In the genomic region with DNA sequence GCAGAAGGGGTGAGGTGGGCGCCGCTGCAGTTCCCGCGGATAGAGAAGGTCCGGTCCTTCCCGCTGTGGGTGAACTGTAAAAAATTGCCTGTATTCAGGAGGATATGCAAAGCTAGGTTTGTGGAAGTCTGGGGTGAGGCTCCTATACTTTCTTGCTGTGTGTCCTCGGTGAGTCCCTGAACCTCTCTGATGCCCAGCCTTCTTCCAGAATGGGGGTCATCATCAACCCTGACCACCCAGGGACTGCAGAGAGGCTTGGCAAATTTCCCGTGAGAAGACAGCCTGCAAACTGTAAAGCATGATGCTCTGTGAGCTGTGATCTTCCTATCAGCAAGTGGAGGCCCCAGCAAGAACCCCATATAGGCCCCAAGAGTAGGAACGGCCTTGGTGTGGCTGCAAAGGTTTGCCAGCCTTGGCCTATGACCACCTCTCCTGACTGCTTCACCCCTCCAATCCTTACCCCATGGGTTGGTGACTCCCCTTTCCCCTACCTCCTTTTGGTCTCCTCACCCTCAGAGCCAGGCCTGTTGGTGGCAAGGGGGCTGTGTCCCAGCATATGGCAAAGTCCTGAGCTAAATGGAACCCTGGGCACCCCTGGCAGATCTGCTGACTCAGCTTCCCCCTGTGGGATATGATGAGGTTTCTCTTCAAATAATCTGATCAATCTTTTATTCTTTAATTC, we compare ENCODE assay signal across 8 cellular contexts. TPM values are rescaled to one million over a fixed set of nuclear protein-coding genes. Genes with fewer than 3 reads are reported as not detected.
DNase-seq lines count a peak whose midpoint lies in the region; ATAC-seq and TF ChIP-seq lines count a peak whose summit lies in the region.

No MANE protein-coding gene starts in this region.

- DNase-seq in GM19238 (ENCODE audit: insufficient read length, low spot score): peak; percentile 13
- DNase-seq in fibroblast of the aortic adventitia (ENCODE audit: low read depth): no peak

- H3K27ac ChIP-seq in 22Rv1 (peak overlapping the region; percentile 33; the same call in 1 of the 2 replicates), SU-DHL-6 (ENCODE audit: low read depth, low read length) (no peak overlapping the region), skin epidermis (peak overlapping the region in 18 of 21 experiments; percentile 26 to 80 (median 65))

- ATAC-seq in HG03565 (IDR thresholded peaks at IDR 0.05; ENCODE audit: unreplicated experiment) (no peak), HG02840 (IDR thresholded peaks at IDR 0.05; ENCODE audit: low FRiP score, unreplicated experiment) (no peak), GM18868 (IDR thresholded peaks at IDR 0.05; ENCODE audit: unreplicated experiment) (no peak)

- H3K9ac ChIP-seq in SU-DHL-6 (ENCODE audit: low read length): peak overlapping the region; percentile 75

- no peaks in the 10 kb centered on the region for H3K9me2 ChIP-seq in SU-DHL-6 (replicated peaks; ENCODE audit: insufficient read depth, low read length)

- H2AFZ ChIP-seq in SU-DHL-6 (ENCODE audit: low read depth, low read length, severe bottlenecking): peak overlapping the region; percentile 85

- TF ChIP-seq CTCF in 22Rv1 (IDR thresholded peaks at IDR 0.05) (0 out of 2 replicates have a peak, but pooled peaks have one; percentile 12), SU-DHL-6 (IDR thresholded peaks at IDR 0.05; ENCODE audit: insufficient read depth, low read length, poor library complexity, severe bottlenecking) (no peak), fibroblast of the aortic adventitia (IDR thresholded peaks at IDR 0.05; ENCODE audit: insufficient read depth, low read length) (no peak)

- H3K4me2 ChIP-seq in SU-DHL-6 (ENCODE audit: low read depth, low read length, poor library complexity, severe bottlenecking): peak overlapping the region; percentile 70

- H3K27me3 ChIP-seq in SU-DHL-6 (ENCODE audit: low read length): no peaks in the 10 kb centered on the region

- no peaks in the 10 kb centered on the region for H3K36me3 ChIP-seq in SU-DHL-6 (ENCODE audit: low read length)

- peak overlapping the region; percentile 81 for H3K4me3 ChIP-seq in SU-DHL-6 (ENCODE audit: insufficient read depth, low read length, poor library complexity, severe bottlenecking)
- peak overlapping the region; percentile 95 for H3K4me3 ChIP-seq in fibroblast of the aortic adventitia (ENCODE audit: low read depth, low read length)
- peak overlapping the region; percentile 44 to 67 (median 60) for H3K4me3 ChIP-seq in skin epidermis

- no peaks in the 10 kb centered on the region; the same call in 1 of the 2 replicates for H3K79me2 ChIP-seq in SU-DHL-6 (ENCODE audit: insufficient read depth, low read length)

- H4K20me1 ChIP-seq in SU-DHL-6 (ENCODE audit: low read depth, low read length): no peaks in the 10 kb centered on the region

- H3F3A ChIP-seq in SU-DHL-6 (ENCODE audit: insufficient read depth): no peaks in the 10 kb centered on the region

- H3K9me3 ChIP-seq in SU-DHL-6 (ENCODE audit: insufficient read depth, low read length): no peaks in the 10 kb centered on the region

RNA-seq across cellular contexts. Expression of a gene that starts 0.8 kb away (rescaled TPM):
- total RNA-seq in fibroblast of the aortic adventitia (ENCODE audit: low replicate concordance): 10.4 and 14.3 TPM in 2 replicates

RNA-seq across cellular contexts. Expression of a gene that starts 31.0 kb away (rescaled TPM):
- not detected in 2 replicates for total RNA-seq in fibroblast of the aortic adventitia (ENCODE audit: low replicate concordance)
